ENCODE assay signal across 17 cellular contexts in genomic region chr13:47134939-47135489, GRCh38.
"Had no signal": no experiment of that assay in that cellular context is flagged by ENCODE, and none has a peak within 500 bp of the region (broad histone marks: within the 10 kb centered on the region; RNA-seq: fewer than 3 reads in every experiment).

No MANE protein-coding gene starts in this region.

- FAIRE-seq: pancreas had no signal

- DNase-seq: activated CD4-positive, alpha-beta memory T cell treated with anti-CD3 and anti-CD28 coated beads, Interleukin-2, amount 10 ng/mL, durations not matched to agents 7 days and 5 days; activated effector memory CD4-positive, alpha-beta T cell treated with anti-CD3 and anti-CD28 coated beads, Interleukin-2, amount 50 U/mL, for 16 hours; activated T-cell treated with anti-CD3 and anti-CD28 coated beads, Interleukin-2, amount 50 U/mL, for 48 hours; adrenal gland; dermis blood vessel endothelial cell; effector memory CD8-positive, alpha-beta T cell; foreskin melanocyte; left ventricle myocardium superior; mucosa of descending colon; naive thymus-derived CD4-positive, alpha-beta T cell; pancreas; spleen; stimulated activated CD4-positive, alpha-beta T cell treated with anti-CD3 and anti-CD28 coated beads, Interleukin-1b, Interleukin-23, amount 100 ng/mL, for 48 hours; stomach; testis; upper lobe of left lung had no signal

- ATAC-seq: effector memory CD8-positive, alpha-beta T cell; left ventricle myocardium superior; mucosa of descending colon; naive thymus-derived CD4-positive, alpha-beta T cell; sciatic nerve had no signal
